Comparison of ENCODE assay signal across 25 cellular contexts in genomic region chr1:54225378-54225777, GRCh38. TPM values are rescaled to one million over a fixed set of nuclear protein-coding genes. Genes with fewer than 3 reads are reported as not detected.
DNase-seq lines count a peak whose midpoint lies in the region; ATAC-seq and TF ChIP-seq lines count a peak whose summit lies in the region.
"Had no signal": no experiment of that assay in that cellular context is flagged by ENCODE, and none has a peak within 500 bp of the region (broad histone marks: within the 10 kb centered on the region; RNA-seq: fewer than 3 reads in every experiment).

No MANE protein-coding gene starts in this region.

- H3K27ac ChIP-seq in CD4-positive, alpha-beta memory T cell (ENCODE audit: low read depth, low read length): no peak overlapping the region
- H3K27ac ChIP-seq in endodermal cell (ENCODE audit: low read depth, low read length) (no peak overlapping the region), neural progenitor cell (no peak overlapping the region)
- H3K27ac ChIP-seq: A549, left ventricle myocardium inferior, ovary, SJSA1, thyroid gland had no signal

- H3K27me3 Mint-ChIP-seq in activated CD4-positive, alpha-beta T cell treated with anti-CD3 and anti-CD28 coated beads for 36 hours: no peaks in the 10 kb centered on the region
- no peaks in the 10 kb centered on the region for H3K27me3 Mint-ChIP-seq in activated CD4-positive, alpha-beta T cell treated with anti-CD3 and anti-CD28 coated beads, Interleukin-2, amount 10 ng/mL, durations not matched to agents 7 days and 5 days
- H3K27me3 Mint-ChIP-seq in CD4-positive, alpha-beta memory T cell: no peaks in the 10 kb centered on the region
- no peaks in the 10 kb centered on the region for H3K27me3 Mint-ChIP-seq in endodermal cell (ENCODE audit: insufficient read depth)
- peaks cover 5% of the 10 kb centered on the region for H3K27me3 Mint-ChIP-seq in neural progenitor cell (ENCODE audit: insufficient read depth, low read depth)
- H3K27me3 Mint-ChIP-seq: activated CD4-positive, alpha-beta memory T cell treated with anti-CD3 and anti-CD28 coated beads for 36 hours; stimulated activated naive CD8-positive, alpha-beta T cell treated with anti-CD3 and anti-CD28 coated beads, Interleukin-15, amount 100 ng/mL, for 72 hours had no signal

- peak overlapping the region; percentile 16 for H3K27ac Mint-ChIP-seq in activated CD4-positive, alpha-beta T cell treated with anti-CD3 and anti-CD28 coated beads for 36 hours
- no peak overlapping the region for H3K27ac Mint-ChIP-seq in activated CD4-positive, alpha-beta T cell treated with anti-CD3 and anti-CD28 coated beads, Interleukin-2, amount 10 ng/mL, durations not matched to agents 7 days and 5 days
- H3K27ac Mint-ChIP-seq in CD4-positive, alpha-beta memory T cell: peak overlapping the region in 5 of 7 donors; percentile 1 to 77 (median 43)
- peak overlapping the region; percentile 63 for H3K27ac Mint-ChIP-seq in endodermal cell
- peak overlapping the region; percentile 21 for H3K27ac Mint-ChIP-seq in neural progenitor cell
- H3K27ac Mint-ChIP-seq: activated CD4-positive, alpha-beta memory T cell treated with anti-CD3 and anti-CD28 coated beads for 36 hours had no signal

- no peak for ATAC-seq in activated CD4-positive, alpha-beta T cell treated with anti-CD3 and anti-CD28 coated beads for 36 hours
- ATAC-seq: A549; stimulated activated naive CD8-positive, alpha-beta T cell treated with anti-CD3 and anti-CD28 coated beads, Interleukin-15, amount 100 ng/mL, for 72 hours had no signal

- no peak for DNase-seq in activated CD4-positive, alpha-beta T cell treated with anti-CD3 and anti-CD28 coated beads for 36 hours
- DNase-seq in activated CD4-positive, alpha-beta T cell treated with anti-CD3 and anti-CD28 coated beads, Interleukin-2, amount 10 ng/mL, durations not matched to agents 7 days and 5 days: no peak
- DNase-seq in CD4-positive, alpha-beta memory T cell: no peak
- no peak for DNase-seq in endodermal cell
- DNase-seq in neural progenitor cell (ENCODE audit: low spot score): no peak
- DNase-seq in amniotic stem cell (lab: John Stamatoyannopoulos, UW): no peak
- no peak for DNase-seq in activated CD8-positive, alpha-beta memory T cell treated with anti-CD3 and anti-CD28 coated beads, Interleukin-2, amount 50 U/mL, for 48 hours
- no peak for DNase-seq in anterior cingulate cortex (lab: John Stamatoyannopoulos, UW)
- DNase-seq: activated CD4-positive, alpha-beta memory T cell treated with anti-CD3 and anti-CD28 coated beads for 36 hours; AML-193; dermis blood vessel endothelial cell; GDM1; left ventricle myocardium inferior; mesendoderm; MV-4-11; NCI-H146; NCI-H2107; NCI-H748 treated with DMSO at 0.1 percent for 48 hours; ovary; small intestine; stimulated activated naive CD8-positive, alpha-beta T cell treated with anti-CD3 and anti-CD28 coated beads, Interleukin-15, amount 100 ng/mL, for 72 hours; T-helper 9 cell; thyroid gland had no signal

- H3K9me3 ChIP-seq in CD4-positive, alpha-beta memory T cell (ENCODE audit: control insufficient read depth in 1 of 2, low read length in 2 of 2): no peaks in the 10 kb centered on the region
- H3K9me3 ChIP-seq in endodermal cell (ENCODE audit: control insufficient read depth, low read length) (no peaks in the 10 kb centered on the region), neural progenitor cell (ENCODE audit: low read depth) (no peaks in the 10 kb centered on the region)
- H3K9me3 ChIP-seq: A549, left ventricle myocardium inferior, ovary, SJSA1, thyroid gland had no signal

- WGBS in endodermal cell (ENCODE audit: insufficient coverage in 1 of 2, insufficient read length in 1 of 2), 2 experiments: 92 to 95% methylated on average over 3 to 6 of the region's 6 CpGs

- no peak overlapping the region for H3K4me3 Mint-ChIP-seq in activated CD4-positive, alpha-beta T cell treated with anti-CD3 and anti-CD28 coated beads for 36 hours
- no peak overlapping the region for H3K4me3 Mint-ChIP-seq in activated CD4-positive, alpha-beta T cell treated with anti-CD3 and anti-CD28 coated beads, Interleukin-2, amount 10 ng/mL, durations not matched to agents 7 days and 5 days
- H3K4me3 Mint-ChIP-seq in CD4-positive, alpha-beta memory T cell: no peak overlapping the region
- H3K4me3 Mint-ChIP-seq in endodermal cell (no peak overlapping the region), neural progenitor cell (no peak overlapping the region)
- H3K4me3 Mint-ChIP-seq: activated CD4-positive, alpha-beta memory T cell treated with anti-CD3 and anti-CD28 coated beads for 36 hours; stimulated activated naive CD8-positive, alpha-beta T cell treated with anti-CD3 and anti-CD28 coated beads, Interleukin-15, amount 100 ng/mL, for 72 hours had no signal

- H3K36me3 Mint-ChIP-seq in activated CD4-positive, alpha-beta T cell treated with anti-CD3 and anti-CD28 coated beads for 36 hours (ENCODE audit: low read depth): peaks cover 3% of the 10 kb centered on the region
- H3K36me3 Mint-ChIP-seq in activated CD4-positive, alpha-beta T cell treated with anti-CD3 and anti-CD28 coated beads, Interleukin-2, amount 10 ng/mL, durations not matched to agents 7 days and 5 days (ENCODE audit: low read depth): peaks cover 17% of the 10 kb centered on the region
- H3K36me3 Mint-ChIP-seq in CD4-positive, alpha-beta memory T cell: peaks cover 14 to 35% of the 10 kb centered on the region in 2 donors
- H3K36me3 Mint-ChIP-seq in endodermal cell (ENCODE audit: low read depth): peaks cover 45% of the 10 kb centered on the region
- H3K36me3 Mint-ChIP-seq in neural progenitor cell: peaks cover 25% of the 10 kb centered on the region

- no peak overlapping the region for H2AFZ ChIP-seq in neural progenitor cell (replicated peaks)

- H3K9me3 Mint-ChIP-seq in activated CD4-positive, alpha-beta T cell treated with anti-CD3 and anti-CD28 coated beads for 36 hours (ENCODE audit: low read depth): no peaks in the 10 kb centered on the region
- H3K9me3 Mint-ChIP-seq in activated CD4-positive, alpha-beta T cell treated with anti-CD3 and anti-CD28 coated beads, Interleukin-2, amount 10 ng/mL, durations not matched to agents 7 days and 5 days: no peaks in the 10 kb centered on the region
- peaks cover 0 to 2% (median 0%) of the 10 kb centered on the region in 8 donors for H3K9me3 Mint-ChIP-seq in CD4-positive, alpha-beta memory T cell
- H3K9me3 Mint-ChIP-seq in endodermal cell (no peaks in the 10 kb centered on the region), neural progenitor cell (no peaks in the 10 kb centered on the region)
- H3K9me3 Mint-ChIP-seq: activated CD4-positive, alpha-beta memory T cell treated with anti-CD3 and anti-CD28 coated beads for 36 hours; stimulated activated naive CD8-positive, alpha-beta T cell treated with anti-CD3 and anti-CD28 coated beads, Interleukin-15, amount 100 ng/mL, for 72 hours had no signal

- CTCF ChIA-PET in activated CD4-positive, alpha-beta T cell treated with anti-CD3 and anti-CD28 coated beads for 36 hours (lab: Charles Lee): no interaction called here
- CTCF ChIA-PET in activated CD4-positive, alpha-beta T cell treated with anti-CD3 and anti-CD28 coated beads, Interleukin-2, amount 10 ng/mL, durations not matched to agents 7 days and 5 days (lab: Charles Lee): no interaction called here
- CTCF ChIA-PET in CD4-positive, alpha-beta memory T cell (lab: Charles Lee; ENCODE audit: partially characterized antibody): no interaction called here

- no peaks in the 10 kb centered on the region for H3K36me3 ChIP-seq in CD4-positive, alpha-beta memory T cell (ENCODE audit: insufficient read depth, low read length)
- peaks cover 56% of the 10 kb centered on the region for H3K36me3 ChIP-seq in endodermal cell (ENCODE audit: control insufficient read depth, insufficient read depth, low read length)
- no peaks in the 10 kb centered on the region for H3K36me3 ChIP-seq in neural progenitor cell
- H3K36me3 ChIP-seq: ovary, thyroid gland had no signal

- no peak overlapping the region for H3K4me3 ChIP-seq in CD4-positive, alpha-beta memory T cell (ENCODE audit: low read length in 2 of 2)
- H3K4me3 ChIP-seq in endodermal cell (ENCODE audit: low read length) (no peak overlapping the region), neural progenitor cell (no peak overlapping the region)
- H3K4me3 ChIP-seq: A549, left ventricle myocardium inferior, ovary, SJSA1, thyroid gland had no signal

- no peaks in the 10 kb centered on the region for H3K27me3 ChIP-seq in CD4-positive, alpha-beta memory T cell (ENCODE audit: insufficient read depth, low read length)
- H3K27me3 ChIP-seq in endodermal cell (ENCODE audit: control insufficient read depth, insufficient read depth, low read length, poor library complexity, severe bottlenecking): no peaks in the 10 kb centered on the region
- H3K27me3 ChIP-seq in neural progenitor cell: no peaks in the 10 kb centered on the region
- H3K27me3 ChIP-seq: ovary, SJSA1, thyroid gland had no signal

- intact Hi-C loops in activated CD4-positive, alpha-beta T cell treated with anti-CD3 and anti-CD28 coated beads for 36 hours (cut with DNase I, micrococcal nuclease): loop anchor here in 1 of 2 experiments (5.0 kb wide), 1 partner anchor 177 kb away; no protein-coding TSS in a partner anchor
- intact Hi-C loops in CD4-positive, alpha-beta memory T cell (cut with micrococcal nuclease): no loop called here

- no peak overlapping the region for H3K4me2 ChIP-seq in neural progenitor cell
- H3K4me2 ChIP-seq: A549 had no signal

- POLR2A ChIA-PET in activated CD4-positive, alpha-beta T cell treated with anti-CD3 and anti-CD28 coated beads for 36 hours (lab: Charles Lee): no interaction called here
- POLR2A ChIA-PET in activated CD4-positive, alpha-beta T cell treated with anti-CD3 and anti-CD28 coated beads, Interleukin-2, amount 10 ng/mL, durations not matched to agents 7 days and 5 days (lab: Charles Lee): no interaction called here
- POLR2A ChIA-PET in CD4-positive, alpha-beta memory T cell (lab: Charles Lee; ENCODE audit: partially characterized antibody): no interaction called here

- TF ChIP-seq CTCF in endodermal cell (conservative IDR thresholded peaks at IDR 0.05): no peak
- TF ChIP-seq CTCF in neural progenitor cell (IDR thresholded peaks at IDR 0.05): no peak

- peaks cover 15% of the 10 kb centered on the region for H3K4me1 Mint-ChIP-seq in activated CD4-positive, alpha-beta T cell treated with anti-CD3 and anti-CD28 coated beads for 36 hours
- H3K4me1 Mint-ChIP-seq in activated CD4-positive, alpha-beta T cell treated with anti-CD3 and anti-CD28 coated beads, Interleukin-2, amount 10 ng/mL, durations not matched to agents 7 days and 5 days: peaks cover 18% of the 10 kb centered on the region
- peaks cover under 1 to 19% (median 12%) of the 10 kb centered on the region in 4 donors for H3K4me1 Mint-ChIP-seq in CD4-positive, alpha-beta memory T cell
- peaks cover 35% of the 10 kb centered on the region for H3K4me1 Mint-ChIP-seq in endodermal cell
- H3K4me1 Mint-ChIP-seq in neural progenitor cell: peaks cover 49% of the 10 kb centered on the region

- H3K9ac ChIP-seq in endodermal cell (ENCODE audit: extremely low read depth, low read length, poor library complexity, severe bottlenecking) (no peak overlapping the region), neural progenitor cell (no peak overlapping the region)

- H4K20me1 ChIP-seq in neural progenitor cell (ENCODE audit: low read depth): peaks cover 36% of the 10 kb centered on the region

- H3K4me1 ChIP-seq in CD4-positive, alpha-beta memory T cell (ENCODE audit: insufficient read depth, low read length): peaks cover 7% of the 10 kb centered on the region
- no peaks in the 10 kb centered on the region for H3K4me1 ChIP-seq in endodermal cell (ENCODE audit: control insufficient read depth, insufficient read depth, low read length)
- H3K4me1 ChIP-seq in neural progenitor cell: peaks cover 7% of the 10 kb centered on the region

- H3F3A ChIP-seq in neural progenitor cell (ENCODE audit: low read depth): no peaks in the 10 kb centered on the region

- H3K79me2 ChIP-seq in neural progenitor cell (ENCODE audit: low read depth): no peaks in the 10 kb centered on the region

RNA-seq across cellular contexts. Expression of gene MRPL37, which starts 25.4 kb away (rescaled TPM):
- total RNA-seq in activated CD4-positive, alpha-beta T cell treated with anti-CD3 and anti-CD28 coated beads for 36 hours: 100 to 1,000 TPM; 177 to 189 TPM
- total RNA-seq in activated CD4-positive, alpha-beta T cell treated with anti-CD3 and anti-CD28 coated beads, Interleukin-2, amount 10 ng/mL, durations not matched to agents 7 days and 5 days: 10 to 100 TPM; 93.8 to 95.2 TPM
- 10 to 100 TPM; 33.4 to 39.0 TPM for total RNA-seq in CD4-positive, alpha-beta memory T cell
- 10 to 100 TPM; 53.2 to 89.1 TPM for polyA plus RNA-seq in CD4-positive, alpha-beta memory T cell
- 10 to 100 TPM; 84.5 to 95.8 TPM for total RNA-seq in endodermal cell
- 87.1 TPM for polyA plus RNA-seq in endodermal cell (2013, experiment 1 of 2)
- 77.1 TPM for polyA plus RNA-seq in endodermal cell (2013, experiment 2 of 2)
- total RNA-seq in neural progenitor cell (ENCODE audit: low replicate concordance): 60.4 and 93.4 TPM in 2 replicates

RNA-seq across cellular contexts. Expression of gene CYB5RL, which starts 25.5 kb away (rescaled TPM):
- 10 to 100 TPM; 13.1 to 13.5 TPM for total RNA-seq in activated CD4-positive, alpha-beta T cell treated with anti-CD3 and anti-CD28 coated beads for 36 hours
- total RNA-seq in activated CD4-positive, alpha-beta T cell treated with anti-CD3 and anti-CD28 coated beads, Interleukin-2, amount 10 ng/mL, durations not matched to agents 7 days and 5 days: 10 to 100 TPM; 10.8 to 13.4 TPM
- total RNA-seq in CD4-positive, alpha-beta memory T cell: 10 to 100 TPM; 10.5 to 10.7 TPM
- 1 to 10 TPM; 1.3 to 4.4 TPM for polyA plus RNA-seq in CD4-positive, alpha-beta memory T cell
- total RNA-seq in endodermal cell: 10 to 100 TPM in 1 of 2 donors, 1 to 10 TPM in 1; 8.2 to 11.0 TPM
- 13.3 TPM for polyA plus RNA-seq in endodermal cell (2013, experiment 1 of 2)
- 12.0 TPM for polyA plus RNA-seq in endodermal cell (2013, experiment 2 of 2)
- 6.4 and 9.0 TPM in 2 replicates for total RNA-seq in neural progenitor cell (ENCODE audit: low replicate concordance)
